ENCODE assay signal across 6 cellular contexts in genomic region chr1:50847303-50847702, GRCh38.
"Had no signal": no experiment of that assay in that cellular context is flagged by ENCODE, and none has a peak within 500 bp of the region (broad histone marks: within the 10 kb centered on the region; RNA-seq: fewer than 3 reads in every experiment).

No MANE protein-coding gene starts in this region.

- H3K4me3 Mint-ChIP-seq: IgD-negative memory B cell had no signal

- H3K27ac ChIP-seq: HL-60 had no signal

- DNase-seq: IMR-90, KBM-7 had no signal

- H3K27me3 Mint-ChIP-seq: IgD-negative memory B cell had no signal

- FAIRE-seq: HepG2, HTR-8/SVneo had no signal

- ATAC-seq: HepG2 had no signal

- H3K27ac Mint-ChIP-seq: IgD-negative memory B cell had no signal
